Comparison of ENCODE assay signal across 12 cellular contexts in the genomic region with DNA sequence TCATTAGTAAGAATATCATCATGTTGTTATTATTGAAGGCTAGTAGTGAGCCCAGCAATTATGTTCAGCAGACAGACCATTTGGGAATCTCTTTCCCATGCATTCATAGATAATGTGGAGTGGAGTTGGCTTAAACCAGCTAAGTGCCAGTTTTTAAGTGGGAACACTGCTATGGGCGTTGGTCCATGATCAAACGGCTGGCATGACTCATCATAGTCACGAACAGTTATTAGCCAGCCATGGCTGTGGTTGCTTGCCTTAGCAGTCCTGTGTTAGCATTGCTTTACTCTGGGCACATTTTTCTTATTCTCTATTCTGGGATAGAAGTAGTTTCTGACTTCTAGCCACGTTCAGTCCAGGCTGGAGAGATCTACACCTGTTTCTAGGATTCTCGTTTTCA. TPM values are rescaled to one million over a fixed set of nuclear protein-coding genes. Genes with fewer than 3 reads are reported as not detected.
DNase-seq lines count a peak whose midpoint lies in the region; ATAC-seq and TF ChIP-seq lines count a peak whose summit lies in the region.
"Had no signal": no experiment of that assay in that cellular context is flagged by ENCODE, and none has a peak within 500 bp of the region (broad histone marks: within the 10 kb centered on the region; RNA-seq: fewer than 3 reads in every experiment).

No MANE protein-coding gene starts in this region.

- CTCF ChIA-PET in activated CD4-positive, alpha-beta memory T cell treated with anti-CD3 and anti-CD28 coated beads, Interleukin-2, amount 10 ng/mL, durations not matched to agents 7 days and 5 days (lab: Charles Lee) = no interaction called here
- CTCF ChIA-PET in activated CD4-positive, alpha-beta memory T cell treated with anti-CD3 and anti-CD28 coated beads for 36 hours (lab: Charles Lee) = interaction anchor here (0.6 kb wide), 1 partner anchor 341 kb away, joined by 3 read pairs; no protein-coding TSS in a partner anchor

- POLR2A ChIA-PET in activated CD4-positive, alpha-beta memory T cell treated with anti-CD3 and anti-CD28 coated beads, Interleukin-2, amount 10 ng/mL, durations not matched to agents 7 days and 5 days (lab: Charles Lee) = interaction anchor here (1.1 kb wide), 2 partner anchors 18 kb away, joined by 4 to 5 read pairs; a partner anchor contains a TSS
- POLR2A ChIA-PET in activated CD4-positive, alpha-beta memory T cell treated with anti-CD3 and anti-CD28 coated beads for 36 hours (lab: Charles Lee) = no interaction called here

- TF ChIP-seq CTCF in RWPE2 (IDR thresholded peaks at IDR 0.05; ENCODE audit: poor library complexity, severe bottlenecking) = no peak

- no peak overlapping the region for H3K9ac ChIP-seq in skeletal muscle tissue (ENCODE audit: low read depth in 1 of 3, low read length in 3 of 3)

- no peaks in the 10 kb centered on the region for H3K27me3 Mint-ChIP-seq in activated CD4-positive, alpha-beta memory T cell treated with anti-CD3 and anti-CD28 coated beads, Interleukin-2, amount 10 ng/mL, durations not matched to agents 7 days and 5 days
- H3K27me3 Mint-ChIP-seq in activated CD4-positive, alpha-beta memory T cell treated with anti-CD3 and anti-CD28 coated beads for 36 hours = no peaks in the 10 kb centered on the region

- H3K4me3 ChIP-seq in RWPE2 (ENCODE audit: severe bottlenecking) (no peak overlapping the region), skeletal muscle tissue (ENCODE audit: low read length in 3 of 3) (no peak overlapping the region)
- H3K4me3 ChIP-seq: right lobe of liver had no signal

- H3K27ac ChIP-seq in RWPE2 (ENCODE audit: poor library complexity, severe bottlenecking) = peak overlapping the region; percentile 18
- H3K27ac ChIP-seq in skeletal muscle tissue (ENCODE audit: low read depth, low read length) = peak overlapping the region; percentile 26
- H3K27ac ChIP-seq: right lobe of liver had no signal

- H3K36me3 ChIP-seq in RWPE2 (ENCODE audit: low read depth) (peaks cover 77% of the 10 kb centered on the region), skeletal muscle tissue (ENCODE audit: control insufficient read depth in 3 of 3, insufficient read depth in 3 of 3, low read length in 3 of 3) (peaks cover 45 to 65% (median 63%) of the 10 kb centered on the region in 3 donors)

- peak overlapping the region; percentile 5 for H3K27ac Mint-ChIP-seq in activated CD4-positive, alpha-beta memory T cell treated with anti-CD3 and anti-CD28 coated beads, Interleukin-2, amount 10 ng/mL, durations not matched to agents 7 days and 5 days
- H3K27ac Mint-ChIP-seq in activated CD4-positive, alpha-beta memory T cell treated with anti-CD3 and anti-CD28 coated beads for 36 hours = no peak overlapping the region

- peaks cover 10% of the 10 kb centered on the region for H3K4me1 ChIP-seq in RWPE2 (ENCODE audit: insufficient read depth, poor library complexity, severe bottlenecking)
- H3K4me1 ChIP-seq in skeletal muscle tissue (ENCODE audit: control insufficient read depth in 3 of 3, insufficient read depth in 3 of 3, low read length in 3 of 3) = peaks cover 13 to 50% (median 16%) of the 10 kb centered on the region in 3 donors

- peaks cover 10% of the 10 kb centered on the region for H3K4me1 Mint-ChIP-seq in activated CD4-positive, alpha-beta memory T cell treated with anti-CD3 and anti-CD28 coated beads, Interleukin-2, amount 10 ng/mL, durations not matched to agents 7 days and 5 days
- no peaks in the 10 kb centered on the region for H3K4me1 Mint-ChIP-seq in activated CD4-positive, alpha-beta memory T cell treated with anti-CD3 and anti-CD28 coated beads for 36 hours (ENCODE audit: low read depth)

- H3K9me3 Mint-ChIP-seq in activated CD4-positive, alpha-beta memory T cell treated with anti-CD3 and anti-CD28 coated beads, Interleukin-2, amount 10 ng/mL, durations not matched to agents 7 days and 5 days = no peaks in the 10 kb centered on the region
- no peaks in the 10 kb centered on the region for H3K9me3 Mint-ChIP-seq in activated CD4-positive, alpha-beta memory T cell treated with anti-CD3 and anti-CD28 coated beads for 36 hours

- intact Hi-C loops in activated CD4-positive, alpha-beta memory T cell treated with anti-CD3 and anti-CD28 coated beads for 36 hours (cut with micrococcal nuclease) = no loop called here

- H3K4me3 Mint-ChIP-seq in activated CD4-positive, alpha-beta memory T cell treated with anti-CD3 and anti-CD28 coated beads, Interleukin-2, amount 10 ng/mL, durations not matched to agents 7 days and 5 days = no peak overlapping the region
- H3K4me3 Mint-ChIP-seq in activated CD4-positive, alpha-beta memory T cell treated with anti-CD3 and anti-CD28 coated beads for 36 hours = no peak overlapping the region

- H3K9me3 ChIP-seq in RWPE2 (ENCODE audit: severe bottlenecking) = no peaks in the 10 kb centered on the region
- H3K9me3 ChIP-seq in skeletal muscle tissue (ENCODE audit: control insufficient read depth in 3 of 3, low read length in 3 of 3) = no peaks in the 10 kb centered on the region
- H3K9me3 ChIP-seq: right lobe of liver had no signal

- no peak for DNase-seq in activated CD4-positive, alpha-beta memory T cell treated with anti-CD3 and anti-CD28 coated beads, Interleukin-2, amount 10 ng/mL, durations not matched to agents 7 days and 5 days
- DNase-seq in activated CD4-positive, alpha-beta memory T cell treated with anti-CD3 and anti-CD28 coated beads for 36 hours = no peak
- DNase-seq in RWPE2 (ENCODE audit: low spot score) (no peak), fibroblast of gingiva (ENCODE audit: low read depth) (peak; percentile 88), NCI-H1417 treated with DMSO at 0.1 percent for 48 hours (lab: John Stamatoyannopoulos, UW) (no peak), retina (no peak)
- DNase-seq: NCI-H187 treated with DMSO at 0.1 percent for 48 hours, right lobe of liver had no signal

- H3K27me3 ChIP-seq in RWPE2 (ENCODE audit: insufficient read depth, poor library complexity, severe bottlenecking) (no peaks in the 10 kb centered on the region), skeletal muscle tissue (ENCODE audit: control insufficient read depth in 3 of 3, insufficient read depth in 3 of 3, low read length in 3 of 3) (no peaks in the 10 kb centered on the region)
- H3K27me3 ChIP-seq: right lobe of liver had no signal

- H3K36me3 Mint-ChIP-seq in activated CD4-positive, alpha-beta memory T cell treated with anti-CD3 and anti-CD28 coated beads, Interleukin-2, amount 10 ng/mL, durations not matched to agents 7 days and 5 days (ENCODE audit: low read depth) = peaks cover 69% of the 10 kb centered on the region
- peaks cover 44% of the 10 kb centered on the region for H3K36me3 Mint-ChIP-seq in activated CD4-positive, alpha-beta memory T cell treated with anti-CD3 and anti-CD28 coated beads for 36 hours

- ATAC-seq in RWPE2 (ENCODE audit: low read depth) (peak; percentile 92), HG03469 (IDR thresholded peaks at IDR 0.05; ENCODE audit: unreplicated experiment) (no peak)

RNA-seq across cellular contexts. Expression of a gene that starts 17.7 kb away (rescaled TPM):
- 10 to 100 TPM; 72.8 to 74.6 TPM for total RNA-seq in activated CD4-positive, alpha-beta memory T cell treated with anti-CD3 and anti-CD28 coated beads, Interleukin-2, amount 10 ng/mL, durations not matched to agents 7 days and 5 days
- 10 to 100 TPM; 51.7 to 55.7 TPM for total RNA-seq in activated CD4-positive, alpha-beta memory T cell treated with anti-CD3 and anti-CD28 coated beads for 36 hours
- total RNA-seq in skeletal muscle tissue = 204 TPM

RNA-seq across cellular contexts. Expression of a gene that starts 17.8 kb away (rescaled TPM):
- 1 to 10 TPM; 7.8 to 7.9 TPM for total RNA-seq in activated CD4-positive, alpha-beta memory T cell treated with anti-CD3 and anti-CD28 coated beads, Interleukin-2, amount 10 ng/mL, durations not matched to agents 7 days and 5 days
- total RNA-seq in activated CD4-positive, alpha-beta memory T cell treated with anti-CD3 and anti-CD28 coated beads for 36 hours = 1 to 10 TPM; 5.8 to 7.2 TPM
- total RNA-seq in skeletal muscle tissue = 3.7 TPM

RNA-seq across cellular contexts. Expression of a gene that starts 28.7 kb away (rescaled TPM):
- total RNA-seq in activated CD4-positive, alpha-beta memory T cell treated with anti-CD3 and anti-CD28 coated beads, Interleukin-2, amount 10 ng/mL, durations not matched to agents 7 days and 5 days = not detected
- not detected for total RNA-seq in activated CD4-positive, alpha-beta memory T cell treated with anti-CD3 and anti-CD28 coated beads for 36 hours
- total RNA-seq in skeletal muscle tissue = 35.5 TPM
- total RNA-seq: dermis microvascular lymphatic vessel endothelial cell, right lobe of liver, SK-MEL-5 had no signal

RNA-seq across cellular contexts. Expression of a gene that starts 42.2 kb away (rescaled TPM):
- not detected for total RNA-seq in activated CD4-positive, alpha-beta memory T cell treated with anti-CD3 and anti-CD28 coated beads, Interleukin-2, amount 10 ng/mL, durations not matched to agents 7 days and 5 days
- not detected for total RNA-seq in activated CD4-positive, alpha-beta memory T cell treated with anti-CD3 and anti-CD28 coated beads for 36 hours
- 32.9 TPM for total RNA-seq in skeletal muscle tissue
- total RNA-seq: dermis microvascular lymphatic vessel endothelial cell, right lobe of liver had no signal

RNA-seq across cellular contexts. Expression of a gene that starts 48.0 kb away (rescaled TPM):
- total RNA-seq in activated CD4-positive, alpha-beta memory T cell treated with anti-CD3 and anti-CD28 coated beads, Interleukin-2, amount 10 ng/mL, durations not matched to agents 7 days and 5 days = not detected
- not detected for total RNA-seq in activated CD4-positive, alpha-beta memory T cell treated with anti-CD3 and anti-CD28 coated beads for 36 hours
- 1.0 TPM for total RNA-seq in skeletal muscle tissue
- total RNA-seq: dermis microvascular lymphatic vessel endothelial cell, SK-MEL-5 had no signal

Comparison
In these comparisons a context has a peak if more than half of its experiments do, and no peak if none do; other contexts are left out.
1. RNA of a gene that starts 28.7 kb away (total RNA-seq): 35.5 TPM in skeletal muscle tissue (single experiment); not detected in activated CD4-positive, alpha-beta memory T cell treated with anti-CD3 and anti-CD28 coated beads for 36 hours and not detected in activated CD4-positive, alpha-beta memory T cell treated with anti-CD3 and anti-CD28 coated beads, Interleukin-2, amount 10 ng/mL, durations not matched to agents 7 days and 5 days; every median in the first group is over 10 times any median in the second.